In genomic region chr3:161322781-161323568, GRCh38 we compare ENCODE assay signal across 1 cellular context.
TF ChIP-seq lines count a peak whose summit lies in the region.

No MANE protein-coding gene starts in this region.

TF ChIP-seq in HepG2, 621 proteins besides CTCF, POLR2A, EP300 and RAD21 (continued from another document):
- no peak for TF ChIP-seq ZNF770 (CRISPR knock-in tag; IDR thresholded peaks at IDR 0.05)
- TF ChIP-seq DRAP1 (CRISPR knock-in tag; IDR thresholded peaks at IDR 0.05): no peak
- no peak for TF ChIP-seq ZFP41 (CRISPR knock-in tag; IDR thresholded peaks at IDR 0.05; ENCODE audit: borderline replicate concordance)
- no peak for TF ChIP-seq ZNF333 (CRISPR knock-in tag; IDR thresholded peaks at IDR 0.05; ENCODE audit: borderline replicate concordance)
- TF ChIP-seq NR2F1 (CRISPR knock-in tag; IDR thresholded peaks at IDR 0.05): no peak
- no peak for TF ChIP-seq ZSCAN20 (CRISPR knock-in tag; IDR thresholded peaks at IDR 0.05; ENCODE audit: borderline replicate concordance)
- no peak for TF ChIP-seq ZNF646 (CRISPR knock-in tag; IDR thresholded peaks at IDR 0.05)
- TF ChIP-seq ZNF235 (CRISPR knock-in tag; IDR thresholded peaks at IDR 0.05; ENCODE audit: borderline replicate concordance): no peak
- TF ChIP-seq ELK4 (CRISPR knock-in tag; IDR thresholded peaks at IDR 0.05; ENCODE audit: borderline replicate concordance): no peak
- no peak for TF ChIP-seq ZBTB34 (CRISPR knock-in tag; IDR thresholded peaks at IDR 0.05)
- TF ChIP-seq NFYB (CRISPR knock-in tag; IDR thresholded peaks at IDR 0.05): no peak
- no peak for TF ChIP-seq NR2C2 (CRISPR knock-in tag; IDR thresholded peaks at IDR 0.05; ENCODE audit: borderline replicate concordance)
- TF ChIP-seq PRDM15 (CRISPR knock-in tag; IDR thresholded peaks at IDR 0.05): no peak
- TF ChIP-seq TEF (CRISPR knock-in tag; IDR thresholded peaks at IDR 0.05): no peak
- TF ChIP-seq ARID3A (IDR thresholded peaks at IDR 0.05; ENCODE audit: low read depth, low read length): peak; percentile 51; the same call in 1 of the 2 replicates
- no peak for TF ChIP-seq CBX2 (IDR thresholded peaks at IDR 0.05; ENCODE audit: low read depth, low read length)
- TF ChIP-seq CBX2 (CRISPR knock-in tag; IDR thresholded peaks at IDR 0.05; ENCODE audit: low read depth): no peak
- TF ChIP-seq ZNF724P (CRISPR knock-in tag; IDR thresholded peaks at IDR 0.05; ENCODE audit: borderline replicate concordance): no peak
